In genomic region chr2:3223080-3223923, GRCh38 we compare ENCODE assay signal across 9 cellular contexts.
A peak's percentile ranks its signal among the peaks of the same experiment; 100 is the strongest.
DNase-seq lines count a peak whose midpoint lies in the region; ATAC-seq, FAIRE-seq and TF ChIP-seq lines count a peak whose summit lies in the region.
"Had no signal": no experiment of that assay in that cellular context is flagged by ENCODE, and none has a peak within 500 bp of the region (broad histone marks: within the 10 kb centered on the region; RNA-seq: fewer than 3 reads in every experiment).

No MANE protein-coding gene starts in this region.

- H3K36me3 ChIP-seq in CD8-positive, alpha-beta memory T cell (ENCODE audit: insufficient read depth, low read length) = no peaks in the 10 kb centered on the region
- H3K36me3 ChIP-seq in vagina = no peaks in the 10 kb centered on the region

- no peak for FAIRE-seq in RCC 7860 (lab: Jason Lieb, UNC)

- ATAC-seq in GM21723 (IDR thresholded peaks at IDR 0.05; ENCODE audit: unreplicated experiment) = peak; percentile 99
- ATAC-seq in activated naive CD8-positive, alpha-beta T cell treated with anti-CD3 and anti-CD28 coated beads, Interleukin-2, amount 10 ng/mL, durations not matched to agents 7 days and 5 days (ENCODE audit: low read depth) = peak; percentile 82

- peak overlapping the region; percentile 79 for H3K27ac ChIP-seq in CD8-positive, alpha-beta memory T cell (ENCODE audit: low read depth, low read length)
- H3K27ac ChIP-seq in vagina = no peak overlapping the region

- no peak for TF ChIP-seq POLR2A in vagina (IDR thresholded peaks at IDR 0.05)

- CTCF ChIA-PET in CD8-positive, alpha-beta memory T cell (lab: Charles Lee) = interaction anchor here (0.7 kb wide), 1 partner anchor 222 kb away, joined by 3 read pairs; no protein-coding TSS in a partner anchor

- H3K36me3 Mint-ChIP-seq in CD8-positive, alpha-beta memory T cell = peaks cover 0 to 3% (median 2%) of the 10 kb centered on the region in 3 donors
- peaks cover 30% of the 10 kb centered on the region for H3K36me3 Mint-ChIP-seq in activated naive CD8-positive, alpha-beta T cell treated with anti-CD3 and anti-CD28 coated beads, Interleukin-2, amount 10 ng/mL, durations not matched to agents 7 days and 5 days

- peak in 4 of 5 donors; percentile 52 to 80 (median 68) for DNase-seq in CD8-positive, alpha-beta memory T cell
- DNase-seq in RCC 7860 (ENCODE audit: low spot score) = peak; percentile 65
- DNase-seq in activated naive CD8-positive, alpha-beta T cell treated with anti-CD3 and anti-CD28 coated beads, Interleukin-2, amount 10 ng/mL, durations not matched to agents 7 days and 5 days = peak; percentile 52
- peak; percentile 78 to 86 for DNase-seq in stimulated activated CD4-positive, alpha-beta T cell treated with anti-CD3 and anti-CD28 coated beads, Interleukin-12 subunit alpha, Interleukin-12 subunit beta, amount 100 ng/mL, for 24 hours (ENCODE audit: low read depth in 2 of 2)
- DNase-seq in NCI-H187 treated with DMSO at 0.1 percent for 48 hours (lab: John Stamatoyannopoulos, UW) = no peak
- DNase-seq in vagina (ENCODE audit: extremely low spot score in 2 of 2) = no peak
- no peak for DNase-seq in medulla oblongata (ENCODE audit: extremely low spot score)

- no peaks in the 10 kb centered on the region for H3K27me3 Mint-ChIP-seq in CD8-positive, alpha-beta memory T cell
- H3K27me3 Mint-ChIP-seq in activated naive CD8-positive, alpha-beta T cell treated with anti-CD3 and anti-CD28 coated beads, Interleukin-2, amount 10 ng/mL, durations not matched to agents 7 days and 5 days = no peaks in the 10 kb centered on the region
- H3K27me3 Mint-ChIP-seq: brain had no signal

- no peaks in the 10 kb centered on the region for H3K27me3 ChIP-seq in CD8-positive, alpha-beta memory T cell (ENCODE audit: insufficient read depth, low read length, poor library complexity, severe bottlenecking)
- H3K27me3 ChIP-seq in vagina = no peaks in the 10 kb centered on the region

- no peak for TF ChIP-seq CTCF in vagina (IDR thresholded peaks at IDR 0.05)

- no peaks in the 10 kb centered on the region for H3K9me3 Mint-ChIP-seq in CD8-positive, alpha-beta memory T cell
- H3K9me3 Mint-ChIP-seq in activated naive CD8-positive, alpha-beta T cell treated with anti-CD3 and anti-CD28 coated beads, Interleukin-2, amount 10 ng/mL, durations not matched to agents 7 days and 5 days = peaks cover 19% of the 10 kb centered on the region

- H3K9me3 ChIP-seq in CD8-positive, alpha-beta memory T cell (ENCODE audit: low read length) = no peaks in the 10 kb centered on the region
- H3K9me3 ChIP-seq in vagina = peaks cover 6% of the 10 kb centered on the region

- peaks cover 33 to 41% (median 38%) of the 10 kb centered on the region in 3 donors for H3K4me1 Mint-ChIP-seq in CD8-positive, alpha-beta memory T cell
- peaks cover 30% of the 10 kb centered on the region for H3K4me1 Mint-ChIP-seq in activated naive CD8-positive, alpha-beta T cell treated with anti-CD3 and anti-CD28 coated beads, Interleukin-2, amount 10 ng/mL, durations not matched to agents 7 days and 5 days
- H3K4me1 Mint-ChIP-seq: brain had no signal

- peaks cover 24% of the 10 kb centered on the region for H3K4me1 ChIP-seq in CD8-positive, alpha-beta memory T cell (ENCODE audit: insufficient read depth, low read length)
- no peaks in the 10 kb centered on the region for H3K4me1 ChIP-seq in vagina

- H3K4me3 Mint-ChIP-seq in CD8-positive, alpha-beta memory T cell = peak overlapping the region; percentile 4 to 86 (median 67)
- H3K4me3 Mint-ChIP-seq in activated naive CD8-positive, alpha-beta T cell treated with anti-CD3 and anti-CD28 coated beads, Interleukin-2, amount 10 ng/mL, durations not matched to agents 7 days and 5 days = peak overlapping the region; percentile 41
- H3K4me3 Mint-ChIP-seq: brain had no signal

- no peak overlapping the region for H3K4me3 ChIP-seq in CD8-positive, alpha-beta memory T cell (ENCODE audit: low read length)
- no peak overlapping the region for H3K4me3 ChIP-seq in vagina

- intact Hi-C loops in vagina (cut with DNase I) = no loop called here

- H3K27ac Mint-ChIP-seq in CD8-positive, alpha-beta memory T cell = peak overlapping the region; percentile 95 to 100 (median 98)
- H3K27ac Mint-ChIP-seq in activated naive CD8-positive, alpha-beta T cell treated with anti-CD3 and anti-CD28 coated beads, Interleukin-2, amount 10 ng/mL, durations not matched to agents 7 days and 5 days = peak overlapping the region; percentile 88
- H3K27ac Mint-ChIP-seq: brain had no signal

- POLR2A ChIA-PET in CD8-positive, alpha-beta memory T cell (lab: Charles Lee) = interaction anchor here (1.6 kb wide), 1 partner anchor 20 kb away, joined by 5 read pairs; no protein-coding TSS in a partner anchor
- POLR2A ChIA-PET in activated naive CD8-positive, alpha-beta T cell treated with anti-CD3 and anti-CD28 coated beads, Interleukin-2, amount 10 ng/mL, durations not matched to agents 7 days and 5 days (lab: Charles Lee) = no interaction called here

Comparison
In these comparisons a context has a peak if more than half of its experiments do, and no peak if none do; other contexts are left out.
1. DNase-seq: peak in CD8-positive, alpha-beta memory T cell (4 of 5), RCC 7860 (single experiment), activated naive CD8-positive, alpha-beta T cell treated with anti-CD3 and anti-CD28 coated beads, Interleukin-2, amount 10 ng/mL, durations not matched to agents 7 days and 5 days (single experiment) and stimulated activated CD4-positive, alpha-beta T cell treated with anti-CD3 and anti-CD28 coated beads, Interleukin-12 subunit alpha, Interleukin-12 subunit beta, amount 100 ng/mL, for 24 hours (2 of 2); none in NCI-H187 treated with DMSO at 0.1 percent for 48 hours (single experiment), vagina (0 of 2) and medulla oblongata (single experiment).